9 cellular contexts compared by ENCODE assay signal in the genomic region with DNA sequence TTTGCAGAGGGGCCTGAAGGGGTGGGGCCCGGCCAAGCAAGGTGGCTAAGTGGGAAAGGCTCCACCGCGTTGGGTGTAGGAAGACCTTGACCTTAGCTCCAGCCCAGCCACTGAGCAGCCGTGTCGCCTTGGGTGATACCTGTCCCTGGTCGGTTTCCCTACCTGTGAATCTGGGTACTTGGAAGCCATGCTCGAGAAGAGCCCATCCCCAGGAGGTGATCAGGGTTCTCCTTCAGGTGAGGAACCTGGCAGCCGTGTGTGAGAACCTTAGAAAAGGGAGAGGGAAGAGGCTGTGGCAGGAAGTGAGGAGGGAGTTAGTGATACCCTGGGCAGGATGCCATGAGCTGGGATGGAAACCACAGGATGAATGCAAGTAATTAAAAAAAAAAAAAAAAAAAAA. TPM values are rescaled to one million over a fixed set of nuclear protein-coding genes. Genes with fewer than 3 reads are reported as not detected.
DNase-seq lines count a peak whose midpoint lies in the region; ATAC-seq and TF ChIP-seq lines count a peak whose summit lies in the region.
"Had no signal": no experiment of that assay in that cellular context is flagged by ENCODE, and none has a peak within 500 bp of the region (broad histone marks: within the 10 kb centered on the region; RNA-seq: fewer than 3 reads in every experiment).

No MANE protein-coding gene starts in this region.

- intact Hi-C loops in gastrocnemius medialis (cut with DNase I; ENCODE audit: low total_unique reads) = no loop called here

- H3K9me3 ChIP-seq in Peyer's patch (no peaks in the 10 kb centered on the region), gastrocnemius medialis (no peaks in the 10 kb centered on the region)

- H3K4me3 ChIP-seq in Peyer's patch (peak overlapping the region in 3 of 4 donors; percentile 0 to 57 (median 44)), gastrocnemius medialis (no peak overlapping the region)

- TF ChIP-seq CTCF in Peyer's patch (IDR thresholded peaks at IDR 0.05) (peak in 1 of 6 experiments; percentile 4), gastrocnemius medialis (IDR thresholded peaks at IDR 0.05 in 4 of 5, conservative IDR thresholded peaks at IDR 0.05 in 1 of 5) (no peak)

- no peak for ATAC-seq in gastrocnemius medialis
- no peak for ATAC-seq in GM18858 (IDR thresholded peaks at IDR 0.05; ENCODE audit: unreplicated experiment)
- ATAC-seq: activated naive CD4-positive, alpha-beta T cell treated with anti-CD3 and anti-CD28 coated beads, Interleukin-2, amount 50 U/mL, for 72 hours had no signal

- H3K36me3 ChIP-seq in Peyer's patch (peaks cover 0 to 21% (median 0%) of the 10 kb centered on the region in 3 donors), gastrocnemius medialis (no peaks in the 10 kb centered on the region)

- DNase-seq in GM04503 (ENCODE audit: low read depth) = peak; percentile 48
- peak in 2 of 3 donors; percentile 55 to 69 for DNase-seq in Peyer's patch
- DNase-seq in epithelial cell of prostate (ENCODE audit: low read depth, low spot score) = peak; percentile 69
- DNase-seq in gastrocnemius medialis = peak in 1 of 2 donors; percentile 34
- no peak for DNase-seq in substantia nigra (lab: John Stamatoyannopoulos, UW)
- DNase-seq in stimulated activated CD4-positive, alpha-beta T cell treated with anti-CD3 and anti-CD28 coated beads, Interleukin-12 subunit alpha, Interleukin-12 subunit beta, amount 100 ng/mL, for 4 hours = no peak
- no peak for DNase-seq in dedifferentiated amniotic fluid mesenchymal stem cell (ENCODE audit: extremely low spot score)

- no peaks in the 10 kb centered on the region for H3K27me3 ChIP-seq in Peyer's patch
- H3K27me3 ChIP-seq in gastrocnemius medialis = no peaks in the 10 kb centered on the region

- H3K27ac ChIP-seq in Peyer's patch = peak overlapping the region in 3 of 4 donors; percentile 81 to 95 (median 90)
- H3K27ac ChIP-seq in epithelial cell of prostate = peak overlapping the region; percentile 56
- peak overlapping the region; percentile 71 to 86 (median 81) for H3K27ac ChIP-seq in gastrocnemius medialis
- H3K27ac ChIP-seq in substantia nigra (ENCODE audit: low read depth, low read length, poor library complexity, severe bottlenecking) = no peak overlapping the region

- H3K4me1 ChIP-seq in Peyer's patch (peaks cover 0 to 27% (median 3%) of the 10 kb centered on the region in 4 donors), gastrocnemius medialis (peaks cover 36 to 39% of the 10 kb centered on the region in 2 donors)

- TF ChIP-seq POLR2A in Peyer's patch (IDR thresholded peaks at IDR 0.05) (no peak), gastrocnemius medialis (IDR thresholded peaks at IDR 0.05) (no peak)

- in situ Hi-C loops in gastrocnemius medialis (cut with MboI; ENCODE audit: low sequenced_read_pairs in 4 of 4) = no loop called here

RNA-seq across cellular contexts. Expression of a gene that starts 21.6 kb away (rescaled TPM):
- total RNA-seq in Peyer's patch (100 to 1,000 TPM in 3 of 4 donors, 10 to 100 TPM in 1; 21.5 to 231 (median 189) TPM), gastrocnemius medialis (10 to 100 TPM; 29.6 to 74.8 (median 57.9) TPM)

Comparison
In these comparisons a context has a peak if more than half of its experiments do, and no peak if none do; other contexts are left out.
1. DNase-seq: peak in GM04503 (single experiment), Peyer's patch (2 of 3) and epithelial cell of prostate (single experiment); none in substantia nigra (0 of 49), stimulated activated CD4-positive, alpha-beta T cell treated with anti-CD3 and anti-CD28 coated beads, Interleukin-12 subunit alpha, Interleukin-12 subunit beta, amount 100 ng/mL, for 4 hours (single experiment) and dedifferentiated amniotic fluid mesenchymal stem cell (single experiment).
2. H3K4me3 ChIP-seq: peak in Peyer's patch (3 of 4); none in gastrocnemius medialis (0 of 4).